Comparison of ENCODE assay signal across 29 cellular contexts in genomic region chr2:199308567-199308966, GRCh38.
"Had no signal": no experiment of that assay in that cellular context is flagged by ENCODE, and none has a peak within 500 bp of the region (broad histone marks: within the 10 kb centered on the region; RNA-seq: fewer than 3 reads in every experiment).

No MANE protein-coding gene starts in this region.

- DNase-seq: effector CD8-positive, alpha-beta T cell; endodermal cell; foreskin fibroblast; gastrocnemius medialis; heart right ventricle; kidney; naive B cell; stimulated activated CD4-positive, alpha-beta T cell treated with anti-CD3 and anti-CD28 coated beads, Interleukin-12 subunit alpha, Interleukin-12 subunit beta, amount 100 ng/mL, for 4 hours; stimulated activated CD4-positive, alpha-beta T cell treated with anti-CD3 and anti-CD28 coated beads, Interleukin-1b, Interleukin-23, amount 100 ng/mL, for 48 hours; stimulated activated CD4-positive, alpha-beta T cell treated with anti-CD3 and anti-CD28 coated beads, Interleukin-4, amount 100 ng/mL, for 1 hour; stimulated activated CD8-positive, alpha-beta memory T cell treated with anti-CD3 and anti-CD28 coated beads, Interleukin-4, amount 100 ng/mL, for 48 hours; stimulated activated naive CD8-positive, alpha-beta T cell treated with anti-CD3 and anti-CD28 coated beads, Interleukin-15, Interleukin-2, amounts not matched to agents 100 U/mL and 50 U/mL, for 24 hours; substantia nigra; testis; tibial artery had no signal

- ATAC-seq: esophagus mucosa; gastrocnemius medialis; heart right ventricle; left lobe of liver; natural killer cell treated with Interleukin-12 subunit alpha and Interleukin-12 subunit beta and Interleukin-15 and Interleukin-18, amount 100 ng/mL, for 72 hours; sciatic nerve; stimulated activated naive CD8-positive, alpha-beta T cell treated with anti-CD3 and anti-CD28 coated beads, Interleukin-15, Interleukin-2, amounts not matched to agents 100 U/mL and 50 U/mL, for 24 hours had no signal

- H3K4me3 Mint-ChIP-seq: endodermal cell; memory B cell; natural killer cell treated with Interleukin-12 subunit alpha and Interleukin-12 subunit beta and Interleukin-15 and Interleukin-18, amount 100 ng/mL, for 72 hours; neural crest cell; type B pancreatic cell had no signal

- H3K36me3 Mint-ChIP-seq: memory B cell; naive B cell; natural killer cell treated with Interleukin-12 subunit alpha and Interleukin-12 subunit beta and Interleukin-15 and Interleukin-18, amount 100 ng/mL, for 72 hours; type B pancreatic cell had no signal

- H3K9me3 ChIP-seq: gastrocnemius medialis, heart right ventricle, right atrium auricular region, testis, tibial artery had no signal

- H3K4me3 ChIP-seq: dorsolateral prefrontal cortex, gastrocnemius medialis, heart right ventricle, lung, right atrium auricular region, smooth muscle cell, testis, tibial artery had no signal

- H3K9me3 Mint-ChIP-seq: endodermal cell, naive B cell, neural crest cell, type B pancreatic cell had no signal

- H3K4me1 Mint-ChIP-seq: endodermal cell, memory B cell, naive B cell had no signal

- H3K4me2 ChIP-seq: smooth muscle cell had no signal

- H3K27ac ChIP-seq: epithelial cell of prostate, gastrocnemius medialis, heart right ventricle, parathyroid adenoma, right atrium auricular region, testis, tibial artery had no signal

- H3K36me3 ChIP-seq: gastrocnemius medialis, heart right ventricle, right atrium auricular region, tibial artery had no signal

- H3K79me2 ChIP-seq: parathyroid adenoma had no signal

- H3K27ac Mint-ChIP-seq: endodermal cell; memory B cell; naive B cell; natural killer cell treated with Interleukin-12 subunit alpha and Interleukin-12 subunit beta and Interleukin-15 and Interleukin-18, amount 100 ng/mL, for 72 hours; progenitor cell of endocrine pancreas; type B pancreatic cell had no signal

- H3K27me3 Mint-ChIP-seq: memory B cell; naive B cell; natural killer cell treated with Interleukin-12 subunit alpha and Interleukin-12 subunit beta and Interleukin-15 and Interleukin-18, amount 100 ng/mL, for 72 hours; progenitor cell of endocrine pancreas; type B pancreatic cell had no signal

- H2AFZ ChIP-seq: parathyroid adenoma had no signal

- H3K4me1 ChIP-seq: heart right ventricle, parathyroid adenoma, testis had no signal
